In the genomic region with DNA sequence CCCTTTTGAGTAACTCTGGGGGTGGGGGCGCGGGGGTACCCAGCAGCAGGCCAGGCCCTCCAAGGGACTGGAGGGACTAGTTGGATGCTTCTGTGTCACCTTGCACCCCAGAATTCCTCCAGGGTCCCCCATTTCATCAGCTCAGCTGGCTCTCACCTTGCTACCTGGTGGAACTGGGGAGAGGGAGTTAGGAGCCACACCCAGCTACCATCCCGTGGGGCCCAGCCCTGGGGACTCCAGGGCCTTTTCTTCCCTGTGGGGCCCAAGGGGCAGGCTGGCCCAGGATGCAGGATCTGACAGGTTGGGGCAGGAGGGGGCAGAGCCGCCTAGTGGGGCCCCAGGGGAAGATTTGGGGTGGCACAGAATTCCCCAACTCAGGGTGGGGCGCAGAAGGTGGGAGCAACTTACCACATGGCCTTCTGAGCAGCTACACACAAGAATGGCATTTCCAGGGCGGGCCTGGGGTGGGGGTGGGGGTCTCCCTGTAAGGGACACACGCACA, we compare ENCODE assay signal across 10 cellular contexts. TPM values are rescaled to one million over a fixed set of nuclear protein-coding genes. Genes with fewer than 3 reads are reported as not detected.
DNase-seq lines count a peak whose midpoint lies in the region; TF ChIP-seq lines count a peak whose summit lies in the region.
"Had no signal": no experiment of that assay in that cellular context is flagged by ENCODE, and none has a peak within 500 bp of the region (broad histone marks: within the 10 kb centered on the region; RNA-seq: fewer than 3 reads in every experiment).

No MANE protein-coding gene starts in this region.

- no peaks in the 10 kb centered on the region for H3K9me3 Mint-ChIP-seq in neural progenitor cell

- no peak overlapping the region for H2AFZ ChIP-seq in neural progenitor cell (replicated peaks)

- peak overlapping the region; percentile 72 for H3K27ac Mint-ChIP-seq in neural progenitor cell

- CTCF ChIA-PET in AG04450 (lab: Charles Lee): no interaction called here

- peak overlapping the region; percentile 21 for H3K27ac ChIP-seq in AG04450 (ENCODE audit: low read depth, low read length)
- H3K27ac ChIP-seq in duodenal mucosa (ENCODE audit: low read depth, low read length): peak overlapping the region; percentile 52
- H3K27ac ChIP-seq in neural progenitor cell: no peak overlapping the region

- H3K27me3 ChIP-seq in AG04450 (ENCODE audit: control insufficient read depth, insufficient read depth, low read length) (no peaks in the 10 kb centered on the region), duodenal mucosa (ENCODE audit: control insufficient read depth in 1 of 2, insufficient read depth in 2 of 2, low read length in 2 of 2) (no peaks in the 10 kb centered on the region), neural progenitor cell (peaks cover 14% of the 10 kb centered on the region)

- H3F3A ChIP-seq in neural progenitor cell (ENCODE audit: low read depth): peaks cover 55% of the 10 kb centered on the region

- H4K20me1 ChIP-seq in neural progenitor cell (ENCODE audit: low read depth): no peaks in the 10 kb centered on the region

- H3K4me1 ChIP-seq in duodenal mucosa (ENCODE audit: control insufficient read depth in 1 of 2, insufficient read depth in 2 of 2, low read length in 2 of 2): peaks cover 52 to 66% of the 10 kb centered on the region in 2 donors
- H3K4me1 ChIP-seq in neural progenitor cell: peaks cover 23% of the 10 kb centered on the region

- TF ChIP-seq CTCF in AG04450 (IDR thresholded peaks at IDR 0.05; ENCODE audit: low read depth, low read length) (no peak), neural progenitor cell (IDR thresholded peaks at IDR 0.05) (no peak)

- H3K4me3 ChIP-seq in AG04450 (ENCODE audit: low read depth, low read length): no peak overlapping the region
- H3K4me3 ChIP-seq in duodenal mucosa (ENCODE audit: low read depth in 1 of 2, low read length in 2 of 2): no peak overlapping the region
- H3K4me3 ChIP-seq in neural progenitor cell: no peak overlapping the region

- DNase-seq in AG04450 (ENCODE audit: low read depth, low spot score) (no peak), NCI-H69 (lab: John Stamatoyannopoulos, UW) (peak; percentile 43), neural progenitor cell (ENCODE audit: low spot score) (no peak), NCI-H2196 treated with DMSO at 0.1 percent for 48 hours (lab: John Stamatoyannopoulos, UW; ENCODE audit: unreplicated experiment) (no peak), NCI-H446 treated with DMSO at 0.1 percent for 48 hours (lab: John Stamatoyannopoulos, UW) (no peak), SK-N-DZ (ENCODE audit: low spot score) (no peak)
- no peak for DNase-seq in stimulated activated naive CD4-positive, alpha-beta T cell treated with Interleukin-2 at 50 U/mL for 16 hours (lab: John Stamatoyannopoulos, UW)
- DNase-seq: GDM1, NCI-H1694 treated with DMSO at 0.1 percent for 48 hours had no signal

- no peaks in the 10 kb centered on the region for H3K36me3 ChIP-seq in duodenal mucosa (ENCODE audit: control insufficient read depth in 1 of 2, insufficient read depth in 2 of 2, low read length in 2 of 2)
- no peaks in the 10 kb centered on the region for H3K36me3 ChIP-seq in neural progenitor cell

- H3K4me3 Mint-ChIP-seq in neural progenitor cell: peak overlapping the region; percentile 92

- H3K79me2 ChIP-seq in neural progenitor cell (ENCODE audit: low read depth): no peaks in the 10 kb centered on the region

- no peaks in the 10 kb centered on the region; the same call in 1 of the 2 replicates for H3K9me3 ChIP-seq in AG04450 (ENCODE audit: control insufficient read depth, insufficient read depth, low read length)
- no peaks in the 10 kb centered on the region for H3K9me3 ChIP-seq in duodenal mucosa (ENCODE audit: control insufficient read depth in 1 of 2, low read length in 2 of 2)
- H3K9me3 ChIP-seq in neural progenitor cell (ENCODE audit: low read depth): no peaks in the 10 kb centered on the region

- no peaks in the 10 kb centered on the region for H3K36me3 Mint-ChIP-seq in neural progenitor cell

- peak overlapping the region; percentile 25 to 88 for H3K9ac ChIP-seq in duodenal mucosa (ENCODE audit: low read depth in 1 of 2, low read length in 2 of 2)
- H3K9ac ChIP-seq in neural progenitor cell: no peak overlapping the region

- peak overlapping the region; percentile 93 for H3K4me2 ChIP-seq in neural progenitor cell

- POLR2A ChIA-PET in AG04450 (lab: Yijun Ruan, JAX): interaction anchor here (0.5 to 1.0 kb wide), 4 partner anchors 18 to 194 kb away, joined by 3 to 4 read pairs (median 4); a partner anchor contains a TSS

- H3K4me1 Mint-ChIP-seq in neural progenitor cell: peaks cover 50% of the 10 kb centered on the region

- peaks cover 19% of the 10 kb centered on the region for H3K27me3 Mint-ChIP-seq in neural progenitor cell (ENCODE audit: insufficient read depth, low read depth)

RNA-seq across cellular contexts. Expression of a gene that starts 32.8 kb away (rescaled TPM):
- 0.36 and 0.37 TPM in 2 replicates for polyA plus RNA-seq in AG04450 (2011; rRNA removed)
- not detected in 2 replicates for polyA minus RNA-seq in AG04450 (2011; rRNA and poly(A)+ RNA removed)
- not detected in 2 replicates for total RNA-seq in neural progenitor cell (ENCODE audit: low replicate concordance)
- 0.72 and 0.95 TPM in 2 replicates for polyA plus RNA-seq in SK-N-DZ (2014; cell fraction: cytosol; rRNA removed)
- 14.5 and 24.4 TPM in 2 replicates for polyA plus RNA-seq in SK-N-DZ (2014; cell fraction: nucleus; rRNA removed)

RNA-seq across cellular contexts. Expression of a gene that starts 48.9 kb away (rescaled TPM):
- polyA plus RNA-seq in AG04450 (2011; rRNA removed): 2.3 and 3.4 TPM in 2 replicates
- polyA minus RNA-seq in AG04450 (2011; rRNA and poly(A)+ RNA removed): 3.6 and 5.0 TPM in 2 replicates
- 6.7 and 20.4 TPM in 2 replicates for total RNA-seq in neural progenitor cell (ENCODE audit: low replicate concordance)
- 6.1 and 6.4 TPM in 2 replicates for polyA plus RNA-seq in SK-N-DZ (2014; cell fraction: cytosol; rRNA removed)
- polyA plus RNA-seq in SK-N-DZ (2014; cell fraction: nucleus; rRNA removed): 4.0 and 11.4 TPM in 2 replicates
